Comparison of ENCODE assay signal across 17 cellular contexts in genomic region chr17:74515941-74516340, GRCh38. TPM values are rescaled to one million over a fixed set of nuclear protein-coding genes. Genes with fewer than 3 reads are reported as not detected.
A peak's percentile ranks its signal among the peaks of the same experiment; 100 is the strongest.
DNase-seq lines count a peak whose midpoint lies in the region; ATAC-seq and TF ChIP-seq lines count a peak whose summit lies in the region.
"Had no signal": no experiment of that assay in that cellular context is flagged by ENCODE, and none has a peak within 500 bp of the region (broad histone marks: within the 10 kb centered on the region; RNA-seq: fewer than 3 reads in every experiment).

No MANE protein-coding gene starts in this region.

- peak; percentile 35 for DNase-seq in activated CD8-positive, alpha-beta memory T cell treated with anti-CD3 and anti-CD28 coated beads, Interleukin-2, amount 10 ng/mL, durations not matched to agents 7 days and 5 days
- no peak for DNase-seq in activated CD8-positive, alpha-beta memory T cell treated with anti-CD3 and anti-CD28 coated beads, Interleukin-2, amount 50 U/mL, for 4 hours
- DNase-seq in colonic mucosa: peak; percentile 9
- peak; percentile 23 for DNase-seq in islet precursor cell
- no peak for DNase-seq in activated T-cell treated with anti-CD3 and anti-CD28 coated beads, Interleukin-2, amount 50 U/mL, for 48 hours
- no peak for DNase-seq in retina
- DNase-seq: 8988T, Calu3, DMS79 treated with DMSO at 0.1 percent for 48 hours, GF-D8, H9 had no signal

- H3K9ac ChIP-seq in colonic mucosa (ENCODE audit: low read depth in 2 of 2, low read length in 2 of 2): no peak overlapping the region
- H3K9ac ChIP-seq: BLaER1 had no signal

- no peak overlapping the region for H3K4me3 ChIP-seq in colonic mucosa
- H3K4me3 ChIP-seq: BLaER1, GM12878 had no signal

- no peak overlapping the region for H3K4me3 Mint-ChIP-seq in activated CD8-positive, alpha-beta memory T cell treated with anti-CD3 and anti-CD28 coated beads, Interleukin-2, amount 10 ng/mL, durations not matched to agents 7 days and 5 days
- no peak overlapping the region for H3K4me3 Mint-ChIP-seq in stimulated activated memory B cell treated with anti-CD40 and anti-IgM and Interleukin-4, amounts not matched to agents 10 μg/mL and 1 μg/mL and 100 μg/mL, for 72 hours
- H3K4me3 Mint-ChIP-seq: CD8-positive, alpha-beta T cell; H9 had no signal

- H3K27ac ChIP-seq in colonic mucosa: no peak overlapping the region
- H3K27ac ChIP-seq: BLaER1 had no signal

- no peaks in the 10 kb centered on the region for H3K4me1 ChIP-seq in colonic mucosa

- peaks cover 18% of the 10 kb centered on the region for H3K4me1 Mint-ChIP-seq in activated CD8-positive, alpha-beta memory T cell treated with anti-CD3 and anti-CD28 coated beads, Interleukin-2, amount 10 ng/mL, durations not matched to agents 7 days and 5 days
- peaks cover 49% of the 10 kb centered on the region for H3K4me1 Mint-ChIP-seq in stimulated activated memory B cell treated with anti-CD40 and anti-IgM and Interleukin-4, amounts not matched to agents 10 μg/mL and 1 μg/mL and 100 μg/mL, for 72 hours
- H3K4me1 Mint-ChIP-seq: H9 had no signal

- peaks cover 18% of the 10 kb centered on the region for H3K9me3 Mint-ChIP-seq in activated CD8-positive, alpha-beta memory T cell treated with anti-CD3 and anti-CD28 coated beads, Interleukin-2, amount 10 ng/mL, durations not matched to agents 7 days and 5 days (ENCODE audit: low read depth)
- H3K9me3 Mint-ChIP-seq in stimulated activated memory B cell treated with anti-CD40 and anti-IgM and Interleukin-4, amounts not matched to agents 10 μg/mL and 1 μg/mL and 100 μg/mL, for 72 hours: peaks cover 25% of the 10 kb centered on the region

- ATAC-seq in activated CD8-positive, alpha-beta memory T cell treated with anti-CD3 and anti-CD28 coated beads, Interleukin-2, amount 10 ng/mL, durations not matched to agents 7 days and 5 days: no peak
- ATAC-seq in stimulated activated memory B cell treated with anti-CD40 and anti-IgM and Interleukin-4, amounts not matched to agents 10 μg/mL and 1 μg/mL and 100 μg/mL, for 72 hours: no peak
- ATAC-seq: CD8-positive, alpha-beta T cell; GM12878 had no signal

- CTCF ChIA-PET in activated CD8-positive, alpha-beta memory T cell treated with anti-CD3 and anti-CD28 coated beads, Interleukin-2, amount 10 ng/mL, durations not matched to agents 7 days and 5 days (lab: Charles Lee): interaction anchor here (0.9 to 1.4 kb wide), 2 partner anchors 10 to 58 kb away, joined by 3 to 4 read pairs; no protein-coding TSS in a partner anchor

- H3K36me3 ChIP-seq in colonic mucosa: no peaks in the 10 kb centered on the region
- H3K36me3 ChIP-seq: BLaER1 had no signal

- TF ChIP-seq CTCF in colonic mucosa (IDR thresholded peaks at IDR 0.05): no peak

- H3K27me3 ChIP-seq in colonic mucosa: peaks cover 3% of the 10 kb centered on the region
- H3K27me3 ChIP-seq: BLaER1 had no signal

- H3K9me3 ChIP-seq in colonic mucosa: no peaks in the 10 kb centered on the region

- H3K27ac Mint-ChIP-seq in activated CD8-positive, alpha-beta memory T cell treated with anti-CD3 and anti-CD28 coated beads, Interleukin-2, amount 10 ng/mL, durations not matched to agents 7 days and 5 days: no peak overlapping the region
- H3K27ac Mint-ChIP-seq in stimulated activated memory B cell treated with anti-CD40 and anti-IgM and Interleukin-4, amounts not matched to agents 10 μg/mL and 1 μg/mL and 100 μg/mL, for 72 hours: peak overlapping the region; percentile 63
- H3K27ac Mint-ChIP-seq: CD8-positive, alpha-beta T cell; H9 had no signal

- intact Hi-C loops in colonic mucosa (cut with DNase I): no loop called here

- H3K27me3 Mint-ChIP-seq in activated CD8-positive, alpha-beta memory T cell treated with anti-CD3 and anti-CD28 coated beads, Interleukin-2, amount 10 ng/mL, durations not matched to agents 7 days and 5 days: peaks cover 39% of the 10 kb centered on the region
- H3K27me3 Mint-ChIP-seq in stimulated activated memory B cell treated with anti-CD40 and anti-IgM and Interleukin-4, amounts not matched to agents 10 μg/mL and 1 μg/mL and 100 μg/mL, for 72 hours: peaks cover 11% of the 10 kb centered on the region

- H3K36me3 Mint-ChIP-seq in activated CD8-positive, alpha-beta memory T cell treated with anti-CD3 and anti-CD28 coated beads, Interleukin-2, amount 10 ng/mL, durations not matched to agents 7 days and 5 days: peaks cover 13% of the 10 kb centered on the region
- peaks cover 25% of the 10 kb centered on the region for H3K36me3 Mint-ChIP-seq in stimulated activated memory B cell treated with anti-CD40 and anti-IgM and Interleukin-4, amounts not matched to agents 10 μg/mL and 1 μg/mL and 100 μg/mL, for 72 hours
- H3K36me3 Mint-ChIP-seq: CD8-positive, alpha-beta T cell had no signal

RNA-seq across cellular contexts. Expression of gene CD300LB, which starts 15.3 kb away (rescaled TPM):
- not detected for total RNA-seq in activated CD8-positive, alpha-beta memory T cell treated with anti-CD3 and anti-CD28 coated beads, Interleukin-2, amount 10 ng/mL, durations not matched to agents 7 days and 5 days
- under 1 TPM in 1 of 2 donors, not detected in 1; 0.69 TPM for total RNA-seq in colonic mucosa
- total RNA-seq: A673; Calu3; CD8-positive, alpha-beta T cell; H1; H9 had no signal

RNA-seq across cellular contexts. Expression of gene CD300C, which starts 30.0 kb away (rescaled TPM):
- total RNA-seq in activated CD8-positive, alpha-beta memory T cell treated with anti-CD3 and anti-CD28 coated beads, Interleukin-2, amount 10 ng/mL, durations not matched to agents 7 days and 5 days: 1 to 10 TPM in 1 of 2 experiments, under 1 TPM in 1; 0.56 to 1.5 TPM
- total RNA-seq in colonic mucosa: 1 to 10 TPM in 1 of 2 donors, under 1 TPM in 1; 0.35 to 1.1 TPM
- total RNA-seq: A673; Calu3; CD8-positive, alpha-beta T cell; H1; H9 had no signal

RNA-seq across cellular contexts. Expression of gene CD300A, which starts 49.5 kb away (rescaled TPM):
- 10 to 100 TPM in 1 of 2 experiments, 1 to 10 TPM in 1; 2.0 to 15.8 TPM for total RNA-seq in activated CD8-positive, alpha-beta memory T cell treated with anti-CD3 and anti-CD28 coated beads, Interleukin-2, amount 10 ng/mL, durations not matched to agents 7 days and 5 days
- 1 to 10 TPM; 3.1 to 5.6 TPM for total RNA-seq in colonic mucosa
- total RNA-seq: A673, H9 had no signal

RNA-seq across cellular contexts. Expression of gene CD300H, which starts 51.4 kb away (rescaled TPM):
- not detected for total RNA-seq in activated CD8-positive, alpha-beta memory T cell treated with anti-CD3 and anti-CD28 coated beads, Interleukin-2, amount 10 ng/mL, durations not matched to agents 7 days and 5 days
- total RNA-seq in colonic mucosa: under 1 TPM in 1 of 2 donors, not detected in 1; 0.45 TPM
- total RNA-seq: A673; Calu3; CD8-positive, alpha-beta T cell; GM12878; H1; H9 had no signal

Comparison
In these comparisons a context has a peak if more than half of its experiments do, and no peak if none do; other contexts are left out.
1. DNase-seq: peak in activated CD8-positive, alpha-beta memory T cell treated with anti-CD3 and anti-CD28 coated beads, Interleukin-2, amount 10 ng/mL, durations not matched to agents 7 days and 5 days (single experiment), colonic mucosa (single experiment) and islet precursor cell (single experiment); none in activated CD8-positive, alpha-beta memory T cell treated with anti-CD3 and anti-CD28 coated beads, Interleukin-2, amount 50 U/mL, for 4 hours (single experiment), activated T-cell treated with anti-CD3 and anti-CD28 coated beads, Interleukin-2, amount 50 U/mL, for 48 hours (0 of 2) and retina (single experiment).